ENCODE assay signal across 21 cellular contexts in genomic region chr15:94348084-94348483, GRCh38.
"Had no signal": no experiment of that assay in that cellular context is flagged by ENCODE, and none has a peak within 500 bp of the region (broad histone marks: within the 10 kb centered on the region; RNA-seq: fewer than 3 reads in every experiment).

No MANE protein-coding gene starts in this region.

- H3K27me3 ChIP-seq: adrenal gland, esophagus squamous epithelium, right atrium auricular region, stomach, testis, upper lobe of left lung had no signal

- H3K27ac Mint-ChIP-seq: activated B cell treated with CpG ODN at 0.5 μM for 24 hours; activated naive CD4-positive, alpha-beta T cell treated with anti-CD3 and anti-CD28 coated beads, Interleukin-2, amount 50 U/mL, for 72 hours; dendritic cell treated with granulocyte-macrophage colony-stimulating factor and Interleukin-4, amounts not matched to agents 40 ng/mL and 50 ng/mL, for 4 days had no signal

- H3K9me3 Mint-ChIP-seq: activated B cell treated with CpG ODN at 0.5 μM for 24 hours; activated naive CD4-positive, alpha-beta T cell treated with anti-CD3 and anti-CD28 coated beads, Interleukin-2, amount 50 U/mL, for 72 hours; activated T-cell treated with anti-CD3 and anti-CD28 coated beads, Interleukin-2, amount 50 U/mL, for 4 hours; dendritic cell treated with granulocyte-macrophage colony-stimulating factor and Interleukin-4, amounts not matched to agents 40 ng/mL and 50 ng/mL, for 4 days; T-helper 2 cell treated with Interferon-gamma antibody and Interleukin-4, amounts not matched to agents 5 μg/mL and 100 μg/mL, for 36 hours had no signal

- DNase-seq: activated B cell treated with CpG ODN at 0.5 μM for 24 hours; activated CD4-positive, alpha-beta T cell treated with anti-CD3 and anti-CD28 coated beads for 48 hours; activated CD8-positive, alpha-beta T cell treated with anti-CD3 and anti-CD28 coated beads, Interleukin-2, amount 10 ng/mL, durations not matched to agents 7 days and 5 days; activated gamma-delta T cell; activated T-cell treated with anti-CD3 and anti-CD28 coated beads, Interleukin-2, amount 50 U/mL, for 4 hours; adrenal gland; effector CD8-positive, alpha-beta T cell; esophagus squamous epithelium; hippocampal formation; islet precursor cell; left colon; midbrain; stomach; SW 1271; testis; upper lobe of left lung had no signal

- H3K4me1 ChIP-seq: adrenal gland, esophagus squamous epithelium, prostate gland, right atrium auricular region, stomach, testis, upper lobe of left lung had no signal

- H3K4me3 Mint-ChIP-seq: activated B cell treated with CpG ODN at 0.5 μM for 24 hours; activated CD8-positive, alpha-beta T cell treated with anti-CD3 and anti-CD28 coated beads, Interleukin-2, amount 10 ng/mL, durations not matched to agents 7 days and 5 days; activated T-cell treated with anti-CD3 and anti-CD28 coated beads, Interleukin-2, amount 50 U/mL, for 4 hours; dendritic cell treated with granulocyte-macrophage colony-stimulating factor and Interleukin-4, amounts not matched to agents 40 ng/mL and 50 ng/mL, for 4 days; T-helper 2 cell treated with Interferon-gamma antibody and Interleukin-4, amounts not matched to agents 5 μg/mL and 100 μg/mL, for 36 hours had no signal

- H3K4me1 Mint-ChIP-seq: activated B cell treated with CpG ODN at 0.5 μM for 24 hours had no signal

- H3K27ac ChIP-seq: adrenal gland, esophagus squamous epithelium, prostate gland, right atrium auricular region, stomach, testis, upper lobe of left lung had no signal

- ATAC-seq: activated CD8-positive, alpha-beta T cell treated with anti-CD3 and anti-CD28 coated beads, Interleukin-2, amount 10 ng/mL, durations not matched to agents 7 days and 5 days; activated naive CD4-positive, alpha-beta T cell treated with anti-CD3 and anti-CD28 coated beads, Interleukin-2, amount 50 U/mL, for 72 hours; activated T-cell treated with anti-CD3 and anti-CD28 coated beads, Interleukin-2, amount 50 U/mL, for 4 hours; left colon had no signal

- H3K27me3 Mint-ChIP-seq: activated B cell treated with CpG ODN at 0.5 μM for 24 hours; dendritic cell treated with granulocyte-macrophage colony-stimulating factor and Interleukin-4, amounts not matched to agents 40 ng/mL and 50 ng/mL, for 4 days had no signal
